Comparison of ENCODE assay signal across 1 cellular context in genomic region chr1:244834596-244835275, GRCh38.
A peak's percentile ranks its signal among the peaks of the same experiment; 100 is the strongest.
TF ChIP-seq lines count a peak whose summit lies in the region.

No MANE protein-coding gene starts in this region.

TF ChIP-seq in neural cell, 6 proteins besides CTCF, POLR2A, EP300 and RAD21 (continued from another document):
- peak; percentile 78 for TF ChIP-seq TAF1 (IDR thresholded peaks at IDR 0.05; ENCODE audit: low read depth)
